16 cellular contexts compared by ENCODE assay signal in the genomic region with DNA sequence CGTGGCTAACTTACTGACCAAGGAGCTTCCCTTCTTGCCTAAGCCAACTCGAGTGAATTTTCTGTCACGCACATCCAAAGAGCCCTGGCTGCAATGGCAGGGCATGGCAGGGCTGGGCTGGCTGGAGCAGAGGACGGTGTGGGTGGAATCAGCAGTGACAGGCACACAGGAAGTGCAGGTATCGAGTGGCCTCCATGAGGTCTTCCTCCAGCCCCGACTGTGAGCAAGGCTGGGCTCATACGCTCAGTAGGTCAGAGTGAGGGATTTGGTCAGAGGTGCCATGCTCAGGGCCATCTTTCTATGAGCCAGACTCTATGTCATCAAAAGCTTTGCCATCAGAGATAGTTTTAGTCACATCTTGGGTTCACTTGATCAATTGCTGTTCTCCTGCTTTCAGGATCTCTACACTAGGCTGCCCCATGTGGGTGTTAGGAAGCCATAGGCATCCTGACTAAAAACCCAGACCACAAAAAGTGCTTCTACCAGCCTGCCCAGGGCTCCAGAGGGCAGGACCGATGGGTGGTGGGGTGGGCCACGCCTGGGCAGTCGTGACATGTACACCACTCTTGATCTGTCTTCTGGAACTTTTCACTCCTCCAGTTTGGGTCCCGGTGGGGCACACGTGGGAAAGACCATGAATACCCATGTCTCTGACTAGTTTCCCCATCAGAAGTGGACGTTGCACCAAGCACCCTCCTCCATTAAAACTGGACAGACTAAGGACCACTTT. TPM values are rescaled to one million over a fixed set of nuclear protein-coding genes. Genes with fewer than 3 reads are reported as not detected.
DNase-seq lines count a peak whose midpoint lies in the region; TF ChIP-seq lines count a peak whose summit lies in the region.
"Had no signal": no experiment of that assay in that cellular context is flagged by ENCODE, and none has a peak within 500 bp of the region (broad histone marks: within the 10 kb centered on the region; RNA-seq: fewer than 3 reads in every experiment).

No MANE protein-coding gene starts in this region.

- H3K9me3 ChIP-seq in HEK293 (ENCODE audit: control insufficient read depth, insufficient read depth, low read depth, low read length) (no peaks in the 10 kb centered on the region), endodermal cell (ENCODE audit: control insufficient read depth, low read length) (no peaks in the 10 kb centered on the region)

- CTCF ChIA-PET in HEK293 (lab: Yijun Ruan, JAX): no interaction called here

- no peaks in the 10 kb centered on the region for H3K36me3 Mint-ChIP-seq in endodermal cell (ENCODE audit: low read depth)
- no peaks in the 10 kb centered on the region for H3K36me3 Mint-ChIP-seq in neural crest cell (ENCODE audit: low read depth)
- H3K36me3 Mint-ChIP-seq: CD4-positive, CD25-positive, alpha-beta regulatory T cell had no signal

- H3K9ac ChIP-seq in endodermal cell (ENCODE audit: extremely low read depth, low read length, poor library complexity, severe bottlenecking): no peak overlapping the region
- H3K9ac ChIP-seq: KMS-11 had no signal

- H3K27me3 Mint-ChIP-seq in endodermal cell (ENCODE audit: insufficient read depth): peaks cover 12% of the 10 kb centered on the region
- peaks cover 27% of the 10 kb centered on the region for H3K27me3 Mint-ChIP-seq in neural crest cell (ENCODE audit: low read depth)

- H3K9me3 Mint-ChIP-seq in endodermal cell (no peaks in the 10 kb centered on the region), neural crest cell (no peaks in the 10 kb centered on the region)

- no peak overlapping the region for H3K27ac Mint-ChIP-seq in endodermal cell
- H3K27ac Mint-ChIP-seq in neural crest cell (ENCODE audit: unreplicated experiment): peak overlapping the region; percentile 24
- H3K27ac Mint-ChIP-seq: CD4-positive, CD25-positive, alpha-beta regulatory T cell had no signal

- H3K4me1 ChIP-seq in HEK293 (ENCODE audit: control insufficient read depth, insufficient read depth, low read length) (no peaks in the 10 kb centered on the region), endodermal cell (ENCODE audit: control insufficient read depth, insufficient read depth, low read length) (no peaks in the 10 kb centered on the region)

- TF ChIP-seq CTCF in HEK293 (tag by site-specific recombination; IDR thresholded peaks at IDR 0.05): no peak
- no peak for TF ChIP-seq CTCF in endodermal cell (conservative IDR thresholded peaks at IDR 0.05)
- TF ChIP-seq CTCF in neural crest cell (conservative IDR thresholded peaks at IDR 0.05): no peak

- POLR2A ChIA-PET in HEK293 (lab: Yijun Ruan, JAX): no interaction called here

- H3K4me3 ChIP-seq in HEK293 (ENCODE audit: low read depth, low read length): no peak overlapping the region
- no peak overlapping the region for H3K4me3 ChIP-seq in endodermal cell (ENCODE audit: low read length)

- WGBS in endodermal cell (ENCODE audit: insufficient coverage in 1 of 2, insufficient read length in 1 of 2), 2 experiments: 89 to 92% methylated on average over 7 to 13 of the region's 13 CpGs

- no peaks in the 10 kb centered on the region for H3K4me1 Mint-ChIP-seq in endodermal cell
- no peaks in the 10 kb centered on the region for H3K4me1 Mint-ChIP-seq in neural crest cell
- H3K4me1 Mint-ChIP-seq: CD4-positive, CD25-positive, alpha-beta regulatory T cell had no signal

- DNase-seq in endodermal cell (peak; percentile 19), neural crest cell (ENCODE audit: low read depth, low spot score) (no peak), NCI-H187 (lab: John Stamatoyannopoulos, UW) (no peak), ureter (ENCODE audit: low spot score) (no peak)
- DNase-seq: AML-193; CD4-positive, CD25-positive, alpha-beta regulatory T cell; H7; NCI-H1048; NCI-H1436 treated with DMSO at 0.1 percent for 48 hours; NCI-H2081; NCI-H748 treated with DMSO at 0.1 percent for 48 hours; RPMI8226 had no signal

- no peaks in the 10 kb centered on the region for H3K36me3 ChIP-seq in HEK293 (ENCODE audit: control insufficient read depth in 2 of 2, insufficient read depth in 1 of 2, low read length in 2 of 2)
- H3K36me3 ChIP-seq in endodermal cell (ENCODE audit: control insufficient read depth, insufficient read depth, low read length): no peaks in the 10 kb centered on the region

- H3K4me3 Mint-ChIP-seq in endodermal cell: no peak overlapping the region
- H3K4me3 Mint-ChIP-seq in neural crest cell: no peak overlapping the region
- H3K4me3 Mint-ChIP-seq: CD4-positive, CD25-positive, alpha-beta regulatory T cell had no signal

- H3K27me3 ChIP-seq in endodermal cell (ENCODE audit: control insufficient read depth, insufficient read depth, low read length, poor library complexity, severe bottlenecking): no peaks in the 10 kb centered on the region

- H3K27ac ChIP-seq in HEK293 (ENCODE audit: extremely low read depth, low read depth, low read length): no peak overlapping the region
- no peak overlapping the region for H3K27ac ChIP-seq in endodermal cell (ENCODE audit: low read depth, low read length)
- H3K27ac ChIP-seq: KMS-11 had no signal

TF ChIP-seq in HEK293, 187 proteins besides CTCF, POLR2A, EP300 and RAD21:
- TF ChIP-seq ZNF10 (tag by site-specific recombination; IDR thresholded peaks at IDR 0.05): peak; percentile 82
- no peak for TF ChIP-seq ZNF157 (tag by site-specific recombination; IDR thresholded peaks at IDR 0.05)
- no peak for TF ChIP-seq ZNF140 (tag by site-specific recombination; IDR thresholded peaks at IDR 0.05)
- no peak for TF ChIP-seq SP3 (tag by site-specific recombination; IDR thresholded peaks at IDR 0.05)
TF ChIP-seq in HEK293: peak in this region for 1.

RNA-seq across cellular contexts. Expression of a gene that starts 22.6 kb away (rescaled TPM):
- total RNA-seq in endodermal cell: 100 to 1,000 TPM; 153 to 156 TPM
- 79.8 TPM for polyA plus RNA-seq in endodermal cell (2013, experiment 1 of 2)
- 75.8 TPM for polyA plus RNA-seq in endodermal cell (2013, experiment 2 of 2)
- 156 and 161 TPM in 2 replicates for total RNA-seq in neural crest cell
- 53.0 TPM for total RNA-seq in ureter

RNA-seq across cellular contexts. Expression of a gene that starts 30.6 kb away (rescaled TPM):
- total RNA-seq in endodermal cell (under 1 TPM; 0.11 to 0.24 TPM), neural crest cell (not detected in 2 replicates), ureter (not detected)
- 0.11 TPM for polyA plus RNA-seq in endodermal cell (2013, experiment 1 of 2)
- polyA plus RNA-seq in endodermal cell (2013, experiment 2 of 2): not detected
- total RNA-seq: CD4-positive, CD25-positive, alpha-beta regulatory T cell; M059J; NCI-H460 had no signal
- polyA plus RNA-seq: CD4-positive, CD25-positive, alpha-beta regulatory T cell had no signal

RNA-seq across cellular contexts. Expression of a gene that starts 33.6 kb away (rescaled TPM):
- total RNA-seq in endodermal cell (10 to 100 TPM; 20.2 to 25.7 TPM), neural crest cell (18.4 and 20.4 TPM in 2 replicates), ureter (44.9 TPM)
- 9.0 TPM for polyA plus RNA-seq in endodermal cell (2013, experiment 1 of 2)
- polyA plus RNA-seq in endodermal cell (2013, experiment 2 of 2): 8.1 TPM

RNA-seq across cellular contexts. Expression of a gene that starts 55.1 kb away (rescaled TPM):
- total RNA-seq in endodermal cell (100 to 1,000 TPM; 150 to 224 TPM), neural crest cell (209 and 222 TPM in 2 replicates), ureter (325 TPM)
- polyA plus RNA-seq in endodermal cell (2013, experiment 1 of 2): 142 TPM
- 131 TPM for polyA plus RNA-seq in endodermal cell (2013, experiment 2 of 2)

RNA-seq across cellular contexts. Expression of a gene that starts 55.1 kb away (rescaled TPM):
- total RNA-seq in endodermal cell (not detected), neural crest cell (0.12 TPM in 1 of 2 replicates, not detected in the other), ureter (not detected)
- polyA plus RNA-seq in endodermal cell (2013, experiment 1 of 2): not detected
- not detected for polyA plus RNA-seq in endodermal cell (2013, experiment 2 of 2)
- total RNA-seq: CD4-positive, CD25-positive, alpha-beta regulatory T cell; M059J; NCI-H460 had no signal
- polyA plus RNA-seq: CD4-positive, CD25-positive, alpha-beta regulatory T cell had no signal
